1 cellular context compared by ENCODE assay signal in the genomic region with DNA sequence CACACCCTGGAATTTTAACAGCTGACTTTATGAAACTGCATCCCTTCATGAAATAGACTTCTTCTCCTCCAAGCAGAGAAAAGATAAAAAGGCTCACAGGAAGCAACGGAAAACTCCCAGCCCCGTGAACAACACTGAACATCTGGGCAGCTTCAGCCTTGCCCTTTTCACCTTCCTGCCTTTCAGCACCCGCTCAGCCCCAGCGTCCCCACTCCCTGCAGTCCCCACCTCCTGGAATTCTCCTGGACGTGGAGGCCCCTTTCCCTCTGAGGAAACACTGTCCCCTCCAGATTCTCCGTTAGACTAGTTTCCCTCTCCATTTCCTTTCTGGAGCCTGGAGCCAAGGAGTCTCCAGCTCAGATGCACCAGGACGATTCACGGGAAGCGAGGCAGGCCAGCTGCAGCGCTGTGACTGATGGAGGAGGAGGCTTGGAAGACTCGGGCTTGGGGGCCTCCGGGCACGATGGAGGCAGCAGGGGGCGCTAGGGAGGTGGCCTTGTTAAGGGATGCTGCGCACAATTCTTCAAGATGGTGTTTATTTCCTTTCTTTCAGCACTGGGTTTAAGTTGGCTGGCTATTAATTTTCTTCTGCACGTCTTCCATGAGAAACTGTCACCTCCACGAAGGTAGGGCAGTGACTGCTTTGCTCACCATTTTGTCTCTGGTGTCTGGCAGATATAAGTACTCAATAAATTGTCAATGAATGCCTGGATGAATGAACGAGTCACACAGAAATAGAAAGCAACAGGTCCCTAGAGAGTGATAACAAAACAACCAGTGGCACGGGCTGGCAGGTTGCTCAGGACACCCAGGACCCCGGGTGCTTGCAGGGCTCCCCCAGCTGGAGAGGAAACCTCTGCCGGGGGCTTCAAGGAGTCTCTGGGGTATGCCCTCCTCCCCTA.
TF ChIP-seq lines count a peak whose summit lies in the region.

No MANE protein-coding gene starts in this region.

TF ChIP-seq in HepG2, 621 proteins besides CTCF, POLR2A, EP300 and RAD21 (continued from another document and continues in another):
- TF ChIP-seq, protein P1, sequence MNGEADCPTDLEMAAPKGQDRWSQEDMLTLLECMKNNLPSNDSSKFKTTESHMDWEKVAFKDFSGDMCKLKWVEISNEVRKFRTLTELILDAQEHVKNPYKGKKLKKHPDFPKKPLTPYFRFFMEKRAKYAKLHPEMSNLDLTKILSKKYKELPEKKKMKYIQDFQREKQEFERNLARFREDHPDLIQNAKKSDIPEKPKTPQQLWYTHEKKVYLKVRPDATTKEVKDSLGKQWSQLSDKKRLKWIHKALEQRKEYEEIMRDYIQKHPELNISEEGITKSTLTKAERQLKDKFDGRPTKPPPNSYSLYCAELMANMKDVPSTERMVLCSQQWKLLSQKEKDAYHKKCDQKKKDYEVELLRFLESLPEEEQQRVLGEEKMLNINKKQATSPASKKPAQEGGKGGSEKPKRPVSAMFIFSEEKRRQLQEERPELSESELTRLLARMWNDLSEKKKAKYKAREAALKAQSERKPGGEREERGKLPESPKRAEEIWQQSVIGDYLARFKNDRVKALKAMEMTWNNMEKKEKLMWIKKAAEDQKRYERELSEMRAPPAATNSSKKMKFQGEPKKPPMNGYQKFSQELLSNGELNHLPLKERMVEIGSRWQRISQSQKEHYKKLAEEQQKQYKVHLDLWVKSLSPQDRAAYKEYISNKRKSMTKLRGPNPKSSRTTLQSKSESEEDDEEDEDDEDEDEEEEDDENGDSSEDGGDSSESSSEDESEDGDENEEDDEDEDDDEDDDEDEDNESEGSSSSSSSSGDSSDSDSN (CRISPR knock-in tag; IDR thresholded peaks at IDR 0.05), result peak; percentile 25; the same call in 1 of the 2 replicates
- TF ChIP-seq, protein P2, sequence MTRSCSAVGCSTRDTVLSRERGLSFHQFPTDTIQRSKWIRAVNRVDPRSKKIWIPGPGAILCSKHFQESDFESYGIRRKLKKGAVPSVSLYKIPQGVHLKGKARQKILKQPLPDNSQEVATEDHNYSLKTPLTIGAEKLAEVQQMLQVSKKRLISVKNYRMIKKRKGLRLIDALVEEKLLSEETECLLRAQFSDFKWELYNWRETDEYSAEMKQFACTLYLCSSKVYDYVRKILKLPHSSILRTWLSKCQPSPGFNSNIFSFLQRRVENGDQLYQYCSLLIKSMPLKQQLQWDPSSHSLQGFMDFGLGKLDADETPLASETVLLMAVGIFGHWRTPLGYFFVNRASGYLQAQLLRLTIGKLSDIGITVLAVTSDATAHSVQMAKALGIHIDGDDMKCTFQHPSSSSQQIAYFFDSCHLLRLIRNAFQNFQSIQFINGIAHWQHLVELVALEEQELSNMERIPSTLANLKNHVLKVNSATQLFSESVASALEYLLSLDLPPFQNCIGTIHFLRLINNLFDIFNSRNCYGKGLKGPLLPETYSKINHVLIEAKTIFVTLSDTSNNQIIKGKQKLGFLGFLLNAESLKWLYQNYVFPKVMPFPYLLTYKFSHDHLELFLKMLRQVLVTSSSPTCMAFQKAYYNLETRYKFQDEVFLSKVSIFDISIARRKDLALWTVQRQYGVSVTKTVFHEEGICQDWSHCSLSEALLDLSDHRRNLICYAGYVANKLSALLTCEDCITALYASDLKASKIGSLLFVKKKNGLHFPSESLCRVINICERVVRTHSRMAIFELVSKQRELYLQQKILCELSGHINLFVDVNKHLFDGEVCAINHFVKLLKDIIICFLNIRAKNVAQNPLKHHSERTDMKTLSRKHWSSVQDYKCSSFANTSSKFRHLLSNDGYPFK (CRISPR knock-in tag; IDR thresholded peaks at IDR 0.05; ENCODE audit: borderline replicate concordance), result peak; percentile 41; the same call in 1 of the 2 replicates
- TF ChIP-seq, protein P3, sequence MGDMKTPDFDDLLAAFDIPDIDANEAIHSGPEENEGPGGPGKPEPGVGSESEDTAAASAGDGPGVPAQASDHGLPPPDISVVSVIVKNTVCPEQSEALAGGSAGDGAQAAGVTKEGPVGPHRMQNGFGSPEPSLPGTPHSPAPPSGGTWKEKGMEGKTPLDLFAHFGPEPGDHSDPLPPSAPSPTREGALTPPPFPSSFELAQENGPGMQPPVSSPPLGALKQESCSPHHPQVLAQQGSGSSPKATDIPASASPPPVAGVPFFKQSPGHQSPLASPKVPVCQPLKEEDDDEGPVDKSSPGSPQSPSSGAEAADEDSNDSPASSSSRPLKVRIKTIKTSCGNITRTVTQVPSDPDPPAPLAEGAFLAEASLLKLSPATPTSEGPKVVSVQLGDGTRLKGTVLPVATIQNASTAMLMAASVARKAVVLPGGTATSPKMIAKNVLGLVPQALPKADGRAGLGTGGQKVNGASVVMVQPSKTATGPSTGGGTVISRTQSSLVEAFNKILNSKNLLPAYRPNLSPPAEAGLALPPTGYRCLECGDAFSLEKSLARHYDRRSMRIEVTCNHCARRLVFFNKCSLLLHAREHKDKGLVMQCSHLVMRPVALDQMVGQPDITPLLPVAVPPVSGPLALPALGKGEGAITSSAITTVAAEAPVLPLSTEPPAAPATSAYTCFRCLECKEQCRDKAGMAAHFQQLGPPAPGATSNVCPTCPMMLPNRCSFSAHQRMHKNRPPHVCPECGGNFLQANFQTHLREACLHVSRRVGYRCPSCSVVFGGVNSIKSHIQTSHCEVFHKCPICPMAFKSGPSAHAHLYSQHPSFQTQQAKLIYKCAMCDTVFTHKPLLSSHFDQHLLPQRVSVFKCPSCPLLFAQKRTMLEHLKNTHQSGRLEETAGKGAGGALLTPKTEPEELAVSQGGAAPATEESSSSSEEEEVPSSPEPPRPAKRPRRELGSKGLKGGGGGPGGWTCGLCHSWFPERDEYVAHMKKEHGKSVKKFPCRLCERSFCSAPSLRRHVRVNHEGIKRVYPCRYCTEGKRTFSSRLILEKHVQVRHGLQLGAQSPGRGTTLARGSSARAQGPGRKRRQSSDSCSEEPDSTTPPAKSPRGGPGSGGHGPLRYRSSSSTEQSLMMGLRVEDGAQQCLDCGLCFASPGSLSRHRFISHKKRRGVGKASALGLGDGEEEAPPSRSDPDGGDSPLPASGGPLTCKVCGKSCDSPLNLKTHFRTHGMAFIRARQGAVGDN (CRISPR knock-in tag; IDR thresholded peaks at IDR 0.05), result 0 out of 2 replicates have a peak, but pooled peaks have one; percentile 16
- TF ChIP-seq STAG1 (CRISPR knock-in tag; IDR thresholded peaks at IDR 0.05) (peak; percentile 35), KDM1A (CRISPR knock-in tag; IDR thresholded peaks at IDR 0.05) (0 out of 2 replicates have a peak, but pooled peaks have one; percentile 15), YY1 (IDR thresholded peaks at IDR 0.05; ENCODE audit: insufficient read depth, insufficient replicate concordance, low read depth, low read length) (no peak), GABPB1 (CRISPR knock-in tag; IDR thresholded peaks at IDR 0.05) (peak; percentile 13; the same call in 1 of the 2 replicates), RBM22 (optimal IDR thresholded peaks at IDR 0.05; ENCODE audit: low read length) (no peak), RARA (CRISPR knock-in tag; IDR thresholded peaks at IDR 0.05) (peak; percentile 40; the same call in 1 of the 2 replicates), KDM2A (CRISPR knock-in tag; IDR thresholded peaks at IDR 0.05; ENCODE audit: borderline replicate concordance, low read depth) (0 out of 2 replicates have a peak, but pooled peaks have one; percentile 26), MYC (CRISPR knock-in tag; IDR thresholded peaks at IDR 0.05; ENCODE audit: borderline replicate concordance) (peak; percentile 19; the same call in 1 of the 2 replicates), CENPX (CRISPR knock-in tag; IDR thresholded peaks at IDR 0.05) (no peak), PHF5A (CRISPR knock-in tag; IDR thresholded peaks at IDR 0.05; ENCODE audit: low read depth, unreplicated experiment) (no peak), ZNF33A (CRISPR knock-in tag; IDR thresholded peaks at IDR 0.05; ENCODE audit: borderline replicate concordance) (no peak), WIZ (CRISPR knock-in tag; IDR thresholded peaks at IDR 0.05) (no peak), SAP130 (CRISPR knock-in tag; IDR thresholded peaks at IDR 0.05; ENCODE audit: low read depth) (0 out of 2 replicates have a peak, but pooled peaks have one; percentile 12), ZSCAN22 (CRISPR knock-in tag; IDR thresholded peaks at IDR 0.05) (0 out of 2 replicates have a peak, but pooled peaks have one; percentile 80), ZNF496 (CRISPR knock-in tag; IDR thresholded peaks at IDR 0.05; ENCODE audit: insufficient replicate concordance) (no peak), ZNF777 (CRISPR knock-in tag; IDR thresholded peaks at IDR 0.05) (peak; percentile 39; the same call in 1 of the 2 replicates)
- TF ChIP-seq, protein P4, sequence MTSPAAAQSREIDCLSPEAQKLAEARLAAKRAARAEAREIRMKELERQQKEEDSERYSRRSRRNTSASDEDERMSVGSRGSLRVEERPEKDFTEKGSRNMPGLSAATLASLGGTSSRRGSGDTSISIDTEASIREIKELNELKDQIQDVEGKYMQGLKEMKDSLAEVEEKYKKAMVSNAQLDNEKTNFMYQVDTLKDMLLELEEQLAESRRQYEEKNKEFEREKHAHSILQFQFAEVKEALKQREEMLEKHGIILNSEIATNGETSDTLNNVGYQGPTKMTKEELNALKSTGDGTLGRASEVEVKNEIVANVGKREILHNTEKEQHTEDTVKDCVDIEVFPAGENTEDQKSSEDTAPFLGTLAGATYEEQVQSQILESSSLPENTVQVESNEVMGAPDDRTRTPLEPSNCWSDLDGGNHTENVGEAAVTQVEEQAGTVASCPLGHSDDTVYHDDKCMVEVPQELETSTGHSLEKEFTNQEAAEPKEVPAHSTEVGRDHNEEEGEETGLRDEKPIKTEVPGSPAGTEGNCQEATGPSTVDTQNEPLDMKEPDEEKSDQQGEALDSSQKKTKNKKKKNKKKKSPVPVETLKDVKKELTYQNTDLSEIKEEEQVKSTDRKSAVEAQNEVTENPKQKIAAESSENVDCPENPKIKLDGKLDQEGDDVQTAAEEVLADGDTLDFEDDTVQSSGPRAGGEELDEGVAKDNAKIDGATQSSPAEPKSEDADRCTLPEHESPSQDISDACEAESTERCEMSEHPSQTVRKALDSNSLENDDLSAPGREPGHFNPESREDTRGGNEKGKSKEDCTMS (CRISPR knock-in tag; conservative IDR thresholded peaks at IDR 0.05), result no peak
- TF ChIP-seq, protein P5, sequence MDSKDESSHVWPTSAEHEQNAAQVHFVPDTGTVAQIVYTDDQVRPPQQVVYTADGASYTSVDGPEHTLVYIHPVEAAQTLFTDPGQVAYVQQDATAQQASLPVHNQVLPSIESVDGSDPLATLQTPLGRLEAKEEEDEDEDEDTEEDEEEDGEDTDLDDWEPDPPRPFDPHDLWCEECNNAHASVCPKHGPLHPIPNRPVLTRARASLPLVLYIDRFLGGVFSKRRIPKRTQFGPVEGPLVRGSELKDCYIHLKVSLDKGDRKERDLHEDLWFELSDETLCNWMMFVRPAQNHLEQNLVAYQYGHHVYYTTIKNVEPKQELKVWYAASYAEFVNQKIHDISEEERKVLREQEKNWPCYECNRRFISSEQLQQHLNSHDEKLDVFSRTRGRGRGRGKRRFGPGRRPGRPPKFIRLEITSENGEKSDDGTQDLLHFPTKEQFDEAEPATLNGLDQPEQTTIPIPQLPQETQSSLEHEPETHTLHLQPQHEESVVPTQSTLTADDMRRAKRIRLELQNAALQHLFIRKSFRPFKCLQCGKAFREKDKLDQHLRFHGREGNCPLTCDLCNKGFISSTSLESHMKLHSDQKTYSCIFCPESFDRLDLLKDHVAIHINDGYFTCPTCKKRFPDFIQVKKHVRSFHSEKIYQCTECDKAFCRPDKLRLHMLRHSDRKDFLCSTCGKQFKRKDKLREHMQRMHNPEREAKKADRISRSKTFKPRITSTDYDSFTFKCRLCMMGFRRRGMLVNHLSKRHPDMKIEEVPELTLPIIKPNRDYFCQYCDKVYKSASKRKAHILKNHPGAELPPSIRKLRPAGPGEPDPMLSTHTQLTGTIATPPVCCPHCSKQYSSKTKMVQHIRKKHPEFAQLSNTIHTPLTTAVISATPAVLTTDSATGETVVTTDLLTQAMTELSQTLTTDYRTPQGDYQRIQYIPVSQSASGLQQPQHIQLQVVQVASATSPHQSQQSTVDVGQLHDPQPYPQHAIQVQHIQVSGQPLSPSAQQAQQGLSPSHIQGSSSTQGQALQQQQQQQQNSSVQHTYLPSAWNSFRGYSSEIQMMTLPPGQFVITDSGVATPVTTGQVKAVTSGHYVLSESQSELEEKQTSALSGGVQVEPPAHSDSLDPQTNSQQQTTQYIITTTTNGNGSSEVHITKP (CRISPR knock-in tag; IDR thresholded peaks at IDR 0.05; ENCODE audit: low read depth), result no peak
- TF ChIP-seq, protein P6, sequence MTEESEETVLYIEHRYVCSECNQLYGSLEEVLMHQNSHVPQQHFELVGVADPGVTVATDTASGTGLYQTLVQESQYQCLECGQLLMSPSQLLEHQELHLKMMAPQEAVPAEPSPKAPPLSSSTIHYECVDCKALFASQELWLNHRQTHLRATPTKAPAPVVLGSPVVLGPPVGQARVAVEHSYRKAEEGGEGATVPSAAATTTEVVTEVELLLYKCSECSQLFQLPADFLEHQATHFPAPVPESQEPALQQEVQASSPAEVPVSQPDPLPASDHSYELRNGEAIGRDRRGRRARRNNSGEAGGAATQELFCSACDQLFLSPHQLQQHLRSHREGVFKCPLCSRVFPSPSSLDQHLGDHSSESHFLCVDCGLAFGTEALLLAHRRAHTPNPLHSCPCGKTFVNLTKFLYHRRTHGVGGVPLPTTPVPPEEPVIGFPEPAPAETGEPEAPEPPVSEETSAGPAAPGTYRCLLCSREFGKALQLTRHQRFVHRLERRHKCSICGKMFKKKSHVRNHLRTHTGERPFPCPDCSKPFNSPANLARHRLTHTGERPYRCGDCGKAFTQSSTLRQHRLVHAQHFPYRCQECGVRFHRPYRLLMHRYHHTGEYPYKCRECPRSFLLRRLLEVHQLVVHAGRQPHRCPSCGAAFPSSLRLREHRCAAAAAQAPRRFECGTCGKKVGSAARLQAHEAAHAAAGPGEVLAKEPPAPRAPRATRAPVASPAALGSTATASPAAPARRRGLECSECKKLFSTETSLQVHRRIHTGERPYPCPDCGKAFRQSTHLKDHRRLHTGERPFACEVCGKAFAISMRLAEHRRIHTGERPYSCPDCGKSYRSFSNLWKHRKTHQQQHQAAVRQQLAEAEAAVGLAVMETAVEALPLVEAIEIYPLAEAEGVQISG (CRISPR knock-in tag; IDR thresholded peaks at IDR 0.05), result 0 out of 2 replicates have a peak, but pooled peaks have one; percentile 27
- TF ChIP-seq, protein P7, sequence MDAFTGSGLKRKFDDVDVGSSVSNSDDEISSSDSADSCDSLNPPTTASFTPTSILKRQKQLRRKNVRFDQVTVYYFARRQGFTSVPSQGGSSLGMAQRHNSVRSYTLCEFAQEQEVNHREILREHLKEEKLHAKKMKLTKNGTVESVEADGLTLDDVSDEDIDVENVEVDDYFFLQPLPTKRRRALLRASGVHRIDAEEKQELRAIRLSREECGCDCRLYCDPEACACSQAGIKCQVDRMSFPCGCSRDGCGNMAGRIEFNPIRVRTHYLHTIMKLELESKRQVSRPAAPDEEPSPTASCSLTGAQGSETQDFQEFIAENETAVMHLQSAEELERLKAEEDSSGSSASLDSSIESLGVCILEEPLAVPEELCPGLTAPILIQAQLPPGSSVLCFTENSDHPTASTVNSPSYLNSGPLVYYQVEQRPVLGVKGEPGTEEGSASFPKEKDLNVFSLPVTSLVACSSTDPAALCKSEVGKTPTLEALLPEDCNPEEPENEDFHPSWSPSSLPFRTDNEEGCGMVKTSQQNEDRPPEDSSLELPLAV (CRISPR knock-in tag; conservative IDR thresholded peaks at IDR 0.05; ENCODE audit: low read depth), result no peak
- TF ChIP-seq, protein P8, sequence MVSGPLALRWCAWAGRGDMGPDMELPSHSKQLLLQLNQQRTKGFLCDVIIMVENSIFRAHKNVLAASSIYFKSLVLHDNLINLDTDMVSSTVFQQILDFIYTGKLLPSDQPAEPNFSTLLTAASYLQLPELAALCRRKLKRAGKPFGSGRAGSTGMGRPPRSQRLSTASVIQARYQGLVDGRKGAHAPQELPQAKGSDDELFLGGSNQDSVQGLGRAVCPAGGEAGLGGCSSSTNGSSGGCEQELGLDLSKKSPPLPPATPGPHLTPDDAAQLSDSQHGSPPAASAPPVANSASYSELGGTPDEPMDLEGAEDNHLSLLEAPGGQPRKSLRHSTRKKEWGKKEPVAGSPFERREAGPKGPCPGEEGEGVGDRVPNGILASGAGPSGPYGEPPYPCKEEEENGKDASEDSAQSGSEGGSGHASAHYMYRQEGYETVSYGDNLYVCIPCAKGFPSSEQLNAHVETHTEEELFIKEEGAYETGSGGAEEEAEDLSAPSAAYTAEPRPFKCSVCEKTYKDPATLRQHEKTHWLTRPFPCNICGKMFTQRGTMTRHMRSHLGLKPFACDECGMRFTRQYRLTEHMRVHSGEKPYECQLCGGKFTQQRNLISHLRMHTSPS (CRISPR knock-in tag; IDR thresholded peaks at IDR 0.05; ENCODE audit: low read depth), result no peak
